In the genomic region with DNA sequence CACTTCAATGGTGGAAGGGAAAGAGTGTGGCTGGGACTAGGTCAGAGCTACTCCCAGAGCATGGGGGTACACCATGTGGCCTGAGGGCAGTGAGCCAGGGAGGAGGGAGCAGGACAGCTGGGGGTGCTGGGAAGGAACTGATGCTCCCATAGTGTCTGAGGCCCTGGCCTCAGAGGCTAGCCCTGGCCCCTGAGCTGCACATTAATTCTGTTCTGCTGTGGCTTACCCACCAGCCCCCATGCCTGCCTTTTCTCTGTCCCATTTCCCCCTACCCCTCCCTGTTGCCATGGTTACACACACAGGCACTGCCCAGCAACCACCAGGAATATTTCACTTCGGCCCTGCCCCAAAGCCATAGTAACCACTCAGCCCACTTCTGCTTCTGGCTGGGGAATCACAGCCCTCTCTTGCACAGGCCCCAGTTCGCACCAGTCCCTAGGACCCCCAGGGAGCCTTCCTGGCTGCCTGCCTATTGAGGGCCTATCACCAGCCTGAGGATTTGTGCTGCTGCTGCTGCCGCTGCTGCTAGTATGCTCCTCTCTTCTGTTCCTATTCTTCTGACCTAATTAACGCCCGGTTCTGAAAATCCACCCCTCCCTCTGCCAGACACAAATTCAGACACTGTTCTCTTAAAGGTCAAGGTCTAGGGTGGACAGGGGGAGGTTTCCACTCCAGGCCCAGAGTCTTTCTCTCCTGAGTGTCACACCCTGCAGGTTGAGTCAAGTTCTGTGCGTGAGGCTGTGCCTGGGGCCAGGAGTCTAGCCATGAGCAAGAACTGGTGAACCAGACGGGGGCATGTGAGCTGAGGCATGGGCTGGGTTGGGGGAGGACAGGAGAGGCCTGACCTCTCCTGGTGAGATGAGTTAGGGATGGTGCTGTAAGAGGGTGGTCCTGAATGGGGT, we compare ENCODE assay signal across 8 cellular contexts.
DNase-seq lines count a peak whose midpoint lies in the region; TF ChIP-seq lines count a peak whose summit lies in the region.

No MANE protein-coding gene starts in this region.

- H4K20me1 ChIP-seq in smooth muscle cell (ENCODE audit: low read depth), result no peaks in the 10 kb centered on the region

- no peaks in the 10 kb centered on the region for H3F3A ChIP-seq in smooth muscle cell (ENCODE audit: low read depth)

- H3K4me3 ChIP-seq in WERI-Rb-1 (ENCODE audit: low read depth, low read length) (peak overlapping the region; percentile 13; the same call in 1 of the 2 replicates), left ventricle myocardium inferior (no peak overlapping the region), smooth muscle cell (no peak overlapping the region)

- 43% methylated on average over 7 of the region's 7 CpGs for WGBS in smooth muscle cell (ENCODE audit: low lambda C conversion rate)

- H3K9ac ChIP-seq in smooth muscle cell (ENCODE audit: low read depth), result peak overlapping the region; percentile 62

- no peak overlapping the region for H2AFZ ChIP-seq in smooth muscle cell (ENCODE audit: low read depth)

- H3K27me3 ChIP-seq in WERI-Rb-1 (ENCODE audit: insufficient read depth, low read depth, severe bottlenecking) (no peaks in the 10 kb centered on the region), left ventricle myocardium inferior (ENCODE audit: low read depth) (no peaks in the 10 kb centered on the region), smooth muscle cell (ENCODE audit: low read depth) (no peaks in the 10 kb centered on the region)

- peaks cover 65% of the 10 kb centered on the region for H3K4me1 ChIP-seq in left ventricle myocardium inferior
- H3K4me1 ChIP-seq in smooth muscle cell (ENCODE audit: low read depth), result peaks cover 24% of the 10 kb centered on the region

- H3K4me2 ChIP-seq in smooth muscle cell, result peak overlapping the region; percentile 63

- peak overlapping the region; percentile 95 for H3K27ac ChIP-seq in WERI-Rb-1
- H3K27ac ChIP-seq in left ventricle myocardium inferior (replicated peaks), result peak overlapping the region; percentile 67
- peak overlapping the region; percentile 70 for H3K27ac ChIP-seq in smooth muscle cell (ENCODE audit: low read depth)

- TF ChIP-seq CTCF in WERI-Rb-1 (IDR thresholded peaks at IDR 0.05; ENCODE audit: low read depth, low read length), result peak; percentile 13; the same call in 1 of the 2 replicates
- no peak for TF ChIP-seq CTCF in left ventricle myocardium inferior (IDR thresholded peaks at IDR 0.05; ENCODE audit: borderline replicate concordance)
- no peak for TF ChIP-seq CTCF in smooth muscle cell (IDR thresholded peaks at IDR 0.05; ENCODE audit: borderline replicate concordance, insufficient read depth, poor library complexity, severe bottlenecking)

- H3K36me3 ChIP-seq in WERI-Rb-1, result no peaks in the 10 kb centered on the region
- peaks cover 17% of the 10 kb centered on the region for H3K36me3 ChIP-seq in left ventricle myocardium inferior
- no peaks in the 10 kb centered on the region for H3K36me3 ChIP-seq in smooth muscle cell (ENCODE audit: low read depth)

- H3K79me2 ChIP-seq in smooth muscle cell (ENCODE audit: low read depth), result no peaks in the 10 kb centered on the region

- intact Hi-C loops in left ventricle myocardium inferior (cut with micrococcal nuclease), result no loop called here

- H3K9me3 ChIP-seq in WERI-Rb-1 (ENCODE audit: severe bottlenecking) (peaks cover 2% of the 10 kb centered on the region), left ventricle myocardium inferior (replicated peaks) (no peaks in the 10 kb centered on the region), smooth muscle cell (replicated peaks; ENCODE audit: low read depth) (no peaks in the 10 kb centered on the region)

- DNase-seq in NCI-H2081 (lab: John Stamatoyannopoulos, UW) (peak; percentile 46 to 59), NCI-H2081 treated with DMSO at 0.1 percent for 48 hours (lab: John Stamatoyannopoulos, UW) (no peak), WERI-Rb-1 (peak; percentile 89), left ventricle myocardium inferior (peak; percentile 60), smooth muscle cell (lab: John Stamatoyannopoulos, UW; ENCODE audit: unreplicated experiment) (peak; percentile 19), NCI-H1105 treated with DMSO at 0.1 percent for 48 hours (lab: John Stamatoyannopoulos, UW) (no peak), NCI-H2029 treated with DMSO at 0.1 percent for 48 hours (lab: John Stamatoyannopoulos, UW) (no peak)
- no peak for DNase-seq in activated CD4-positive, alpha-beta T cell treated with anti-CD3 and anti-CD28 coated beads, Interleukin-2, amount 50 U/mL, for 1 hour

Comparison
In these comparisons a context has a peak if more than half of its experiments do, and no peak if none do; other contexts are left out.
1. DNase-seq: peak in NCI-H2081 (2 of 2), WERI-Rb-1 (single experiment), left ventricle myocardium inferior (single experiment) and smooth muscle cell (single experiment); none in NCI-H2081 treated with DMSO at 0.1 percent for 48 hours (single experiment), NCI-H1105 treated with DMSO at 0.1 percent for 48 hours (single experiment), activated CD4-positive, alpha-beta T cell treated with anti-CD3 and anti-CD28 coated beads, Interleukin-2, amount 50 U/mL, for 1 hour (single experiment) and NCI-H2029 treated with DMSO at 0.1 percent for 48 hours (single experiment).
2. Peak in every context shown above with its lines, with median percentiles within 50 percentile points of each other: H3K27ac ChIP-seq.